ENCODE assay signal across 8 cellular contexts in the genomic region with DNA sequence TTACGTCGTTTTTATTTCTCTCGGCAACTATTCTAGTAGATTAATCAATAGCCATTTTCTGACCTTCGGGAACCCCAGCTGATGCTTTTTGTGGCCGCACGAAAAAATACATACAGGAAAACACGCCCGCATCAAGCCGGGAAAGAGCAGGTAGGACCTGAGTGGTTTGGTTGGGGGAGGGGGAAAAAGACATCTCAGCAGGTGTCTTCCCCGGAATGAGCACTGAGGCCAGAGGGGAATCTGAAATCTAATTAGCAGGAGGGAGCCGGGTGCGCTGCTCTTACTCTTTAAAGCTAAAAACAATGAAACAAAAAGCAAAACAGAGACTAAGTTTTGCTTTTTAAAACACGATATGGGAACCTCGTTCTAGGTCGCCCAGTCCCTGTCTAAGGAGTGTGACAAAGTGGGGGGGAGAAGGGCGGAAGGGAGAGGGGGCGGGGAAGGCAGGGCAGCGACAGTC. TPM values are rescaled to one million over a fixed set of nuclear protein-coding genes. Genes with fewer than 3 reads are reported as not detected.
DNase-seq lines count a peak whose midpoint lies in the region; ATAC-seq, FAIRE-seq and TF ChIP-seq lines count a peak whose summit lies in the region.

No MANE protein-coding gene starts in this region.

- BruUV-seq in mammary epithelial cell (replicated peaks; lab: Mats Ljungman, UMichigan): no TSS peak

- peaks cover 0 to 53% (median 30%) of the 10 kb centered on the region in 9 donors for H3K9me3 Mint-ChIP-seq in naive thymus-derived CD8-positive, alpha-beta T cell

- H3K4me3 Mint-ChIP-seq in naive thymus-derived CD8-positive, alpha-beta T cell: peak overlapping the region; percentile 56 to 89 (median 83)

- H3K36me3 Mint-ChIP-seq in naive thymus-derived CD8-positive, alpha-beta T cell: peaks cover 25 to 37% (median 25%) of the 10 kb centered on the region in 3 donors

- H3K79me2 ChIP-seq in mammary epithelial cell (ENCODE audit: insufficient read depth, low read length): no peaks in the 10 kb centered on the region

- H2AFZ ChIP-seq in mammary epithelial cell (ENCODE audit: low read depth, low read length): peak overlapping the region; percentile 81

- no peaks in the 10 kb centered on the region for H3K36me3 ChIP-seq in ES-I3 (ENCODE audit: insufficient read depth, low read length)
- no peaks in the 10 kb centered on the region for H3K36me3 ChIP-seq in mammary epithelial cell (ENCODE audit: insufficient read depth, low read length)

- no peaks in the 10 kb centered on the region for H4K20me1 ChIP-seq in mammary epithelial cell (ENCODE audit: insufficient read depth, low read length)

- CTCF ChIA-PET in mammary epithelial cell (lab: Charles Lee; ENCODE audit: low non-redundant PET): interaction anchor here (0.7 kb wide), 1 partner anchor 1101 kb away, joined by 25 read pairs; no protein-coding TSS in a partner anchor

- POLR2A ChIA-PET in naive thymus-derived CD8-positive, alpha-beta T cell (lab: Charles Lee): no interaction called here

- peak; percentile 39 for ATAC-seq in HG02938 (IDR thresholded peaks at IDR 0.05; ENCODE audit: unreplicated experiment)
- peak in 1 of 2 donors; percentile 21 for ATAC-seq in naive thymus-derived CD8-positive, alpha-beta T cell
- ATAC-seq in HG02588 (IDR thresholded peaks at IDR 0.05; ENCODE audit: unreplicated experiment): no peak
- ATAC-seq in GM18511 (IDR thresholded peaks at IDR 0.05; ENCODE audit: unreplicated experiment): no peak

- H3K4me2 ChIP-seq in mammary epithelial cell (ENCODE audit: insufficient read depth, low read depth, low read length): peak overlapping the region; percentile 97

- H3K4me3 ChIP-seq in mammary epithelial cell (replicated peaks in 1 of 3; ENCODE audit: insufficient read depth in 1 of 3, low read depth in 2 of 3, low read length in 3 of 3): peak overlapping the region; percentile 25 to 51 (median 45)

- peaks cover 19 to 47% (median 40%) of the 10 kb centered on the region in 4 donors for H3K4me1 Mint-ChIP-seq in naive thymus-derived CD8-positive, alpha-beta T cell

- DNase-seq in mammary epithelial cell: no peak
- DNase-seq in naive thymus-derived CD8-positive, alpha-beta T cell: peak in 1 of 10 donors; percentile 13
- no peak for DNase-seq in HUDEP-2 (lab: John Stamatoyannopoulos, UW; ENCODE audit: unreplicated experiment in 76 of 76)
- DNase-seq in GM12891 (ENCODE audit: insufficient read length, low spot score): no peak

- in situ Hi-C loops in mammary epithelial cell (cut with MboI; ENCODE audit: low sequenced_read_pairs in 2 of 2): loop anchor here in 1 of 2 donors (25.0 kb wide), 1 partner anchor 215 kb away; no protein-coding TSS in a partner anchor

- TF ChIP-seq POLR2A in GM12891 (IDR thresholded peaks at IDR 0.05; ENCODE audit: low read depth, low read length): no peak

- FAIRE-seq in GM12891 (lab: Jason Lieb, UNC): no peak

- no peak overlapping the region for H3K27ac ChIP-seq in mammary epithelial cell (ENCODE audit: insufficient read depth, low read depth, low read length)

- H3K9me3 ChIP-seq in ES-I3 (ENCODE audit: control insufficient read depth, insufficient read depth, low read length) (no peaks in the 10 kb centered on the region), mammary epithelial cell (replicated peaks; ENCODE audit: insufficient read depth, low read length) (peaks cover 17% of the 10 kb centered on the region)

- H3K9ac ChIP-seq in ES-I3 (ENCODE audit: low read depth, low read length): peak overlapping the region; percentile 67
- no peak overlapping the region for H3K9ac ChIP-seq in mammary epithelial cell (ENCODE audit: insufficient read depth, low read length)

- peaks cover 81% of the 10 kb centered on the region for H3K27me3 ChIP-seq in mammary epithelial cell (ENCODE audit: insufficient read depth, low read length)

- peaks cover 38 to 71% (median 67%) of the 10 kb centered on the region in 5 donors for H3K27me3 Mint-ChIP-seq in naive thymus-derived CD8-positive, alpha-beta T cell

- intact Hi-C loops in mammary epithelial cell (cut with micrococcal nuclease): no loop called here

- WGBS in mammary epithelial cell (ENCODE audit: low coverage, missing lambda C conversion rate): 24% methylated on average over 16 of the region's 18 CpGs

- TF ChIP-seq CTCF in mammary epithelial cell (conservative IDR thresholded peaks at IDR 0.05 in 1 of 2, IDR thresholded peaks at IDR 0.05 in 1 of 2; ENCODE audit: extremely low read depth in 1 of 2, insufficient read depth in 1 of 2, low read depth in 1 of 2, low read length in 2 of 2): no peak

- no peaks in the 10 kb centered on the region; the same call in 1 of the 2 replicates for H3K4me1 ChIP-seq in ES-I3 (ENCODE audit: insufficient read depth, low read length)
- peaks cover 20% of the 10 kb centered on the region for H3K4me1 ChIP-seq in mammary epithelial cell (ENCODE audit: insufficient read depth, low read length)

- peak overlapping the region in 6 of 10 donors; percentile 8 to 90 (median 74) for H3K27ac Mint-ChIP-seq in naive thymus-derived CD8-positive, alpha-beta T cell

- dilution Hi-C loops in mammary epithelial cell (cut with HindIII; ENCODE audit: low sequenced_read_pairs): no loop called here

TF ChIP-seq in GM12891, 5 proteins besides CTCF, POLR2A, EP300 and RAD21:
- TF ChIP-seq POU2F2 (IDR thresholded peaks at IDR 0.05; ENCODE audit: low read depth, low read length) (no peak), PAX5 (IDR thresholded peaks at IDR 0.05; ENCODE audit: insufficient read depth, low read length, severe bottlenecking) (no peak), POLR2AphosphoS5 (IDR thresholded peaks at IDR 0.05; ENCODE audit: low read depth, low read length) (no peak)

RNA-seq across cellular contexts. Expression of gene FOXD3, which starts 0.5 kb away (rescaled TPM):
- total RNA-seq in mammary epithelial cell: not detected
- polyA plus RNA-seq in mammary epithelial cell: not detected
- not detected for polyA minus RNA-seq in mammary epithelial cell
- total RNA-seq in naive thymus-derived CD8-positive, alpha-beta T cell: not detected
- not detected for polyA plus RNA-seq in naive thymus-derived CD8-positive, alpha-beta T cell
- not detected for polyA plus RNA-seq in GM12891 (2012; ENCODE audit: low read depth, missing spikeins)

RNA-seq across cellular contexts. Expression of gene ALG6, which starts 45.6 kb away (rescaled TPM):
- 10 to 100 TPM in 1 of 2 donors, 1 to 10 TPM in 1; 8.2 to 11.3 TPM for total RNA-seq in mammary epithelial cell
- polyA plus RNA-seq in mammary epithelial cell: 6.2 TPM
- 3.3 TPM for polyA minus RNA-seq in mammary epithelial cell
- 10 to 100 TPM; 27.7 to 31.6 TPM for total RNA-seq in naive thymus-derived CD8-positive, alpha-beta T cell
- polyA plus RNA-seq in naive thymus-derived CD8-positive, alpha-beta T cell: 10 to 100 TPM; 16.3 to 22.1 (median 16.5) TPM
- polyA plus RNA-seq in GM12891 (2012; ENCODE audit: low read depth, missing spikeins): 7.6 TPM
